In genomic region chr1:34742667-34743270, GRCh38 we compare ENCODE assay signal across 1 cellular context.
TF ChIP-seq lines count a peak whose summit lies in the region.

No MANE protein-coding gene starts in this region.

TF ChIP-seq in HEK293, 187 proteins besides CTCF, POLR2A, EP300 and RAD21 (continued from another document):
- TF ChIP-seq ZNF488 (tag by site-specific recombination; IDR thresholded peaks at IDR 0.05) (no peak), ZNF311 (tag by site-specific recombination; IDR thresholded peaks at IDR 0.05; ENCODE audit: borderline replicate concordance) (no peak), SP2 (tag by site-specific recombination; IDR thresholded peaks at IDR 0.05) (no peak), ZNF596 (tag by site-specific recombination; IDR thresholded peaks at IDR 0.05) (no peak), ZNF221 (tag by site-specific recombination; IDR thresholded peaks at IDR 0.05; ENCODE audit: borderline replicate concordance) (no peak), ZBTB8A (tag by site-specific recombination; IDR thresholded peaks at IDR 0.05) (no peak), ZNF768 (tag by site-specific recombination; IDR thresholded peaks at IDR 0.05) (no peak), ZNF548 (tag by site-specific recombination; IDR thresholded peaks at IDR 0.05) (no peak), ZSCAN18 (tag by site-specific recombination; IDR thresholded peaks at IDR 0.05) (no peak), ZNF202 (tag by site-specific recombination; IDR thresholded peaks at IDR 0.05; ENCODE audit: borderline replicate concordance) (no peak), ZNF549 (tag by site-specific recombination; IDR thresholded peaks at IDR 0.05) (no peak)
